ENCODE assay signal across 9 cellular contexts in genomic region chr6:117600008-117600743, GRCh38. TPM values are rescaled to one million over a fixed set of nuclear protein-coding genes. Genes with fewer than 3 reads are reported as not detected.
DNase-seq lines count a peak whose midpoint lies in the region; ATAC-seq and TF ChIP-seq lines count a peak whose summit lies in the region.
"Had no signal": no experiment of that assay in that cellular context is flagged by ENCODE, and none has a peak within 500 bp of the region (broad histone marks: within the 10 kb centered on the region; RNA-seq: fewer than 3 reads in every experiment).

No MANE protein-coding gene starts in this region.

- H3K9ac ChIP-seq in IMR-90 (ENCODE audit: low read depth, low read length) = no peak overlapping the region

- peak overlapping the region; percentile 8; the same call in 1 of the 2 replicates for H3K23ac ChIP-seq in IMR-90 (ENCODE audit: low read depth, low read length)

- peak in 1 of 3 donors; percentile 29 for DNase-seq in CD4-positive, CD25-positive, alpha-beta regulatory T cell
- DNase-seq in IMR-90 = peak; percentile 24
- no peak for DNase-seq in activated T-helper 1 cell treated with anti-CD3 and anti-CD28 coated beads, Interleukin-12 subunit alpha, Interleukin-12 subunit beta, Interleukin-2, Interleukin-4 antibody, amounts not matched to agents 30 ng/mL and 10 ng/mL and 1 ng/mL, durations not matched to agents 14 hours and 24 hours and 36 hours (ENCODE audit: low spot score)
- DNase-seq in mesothelial cell of epicardium (ENCODE audit: low spot score in 2 of 2, unreplicated experiment in 2 of 2) = no peak
- DNase-seq in HT-29 (ENCODE audit: low spot score) = no peak
- DNase-seq in KG1 (lab: John Stamatoyannopoulos, UW) = no peak
- DNase-seq: stimulated activated naive CD4-positive, alpha-beta T cell had no signal

- no peak overlapping the region for H4K8ac ChIP-seq in IMR-90 (ENCODE audit: low read depth in 2 of 2, low read length in 2 of 2)

- dilution Hi-C loops in IMR-90 (cut with HindIII; ENCODE audit: low sequenced_read_pairs, unreplicated experiment) = no loop called here

- peaks cover 19% of the 10 kb centered on the region; the same call in 1 of the 2 replicates for H4K20me1 ChIP-seq in IMR-90 (ENCODE audit: insufficient read depth, low read length)

- H3K36me3 Mint-ChIP-seq in CD4-positive, CD25-positive, alpha-beta regulatory T cell = peaks cover 21% of the 10 kb centered on the region
- peaks cover 48% of the 10 kb centered on the region for H3K36me3 Mint-ChIP-seq in activated T-helper 1 cell treated with anti-CD3 and anti-CD28 coated beads, Interleukin-12 subunit alpha, Interleukin-12 subunit beta, Interleukin-2, Interleukin-4 antibody, amounts not matched to agents 30 ng/mL and 10 ng/mL and 1 ng/mL, durations not matched to agents 14 hours and 24 hours and 36 hours (ENCODE audit: low read depth)
- peaks cover 30% of the 10 kb centered on the region for H3K36me3 Mint-ChIP-seq in mesothelial cell of epicardium

- CTCF ChIA-PET in IMR-90 (lab: Yijun Ruan, JAX) = interaction anchor here (0.6 to 1.4 kb wide), 2 partner anchors 19 to 200 kb away, joined by 3 to 5 read pairs; no protein-coding TSS in a partner anchor

- H3K18ac ChIP-seq in IMR-90 (ENCODE audit: low read depth, low read length) = no peak overlapping the region

- H2AK9ac ChIP-seq in IMR-90 (replicated peaks; ENCODE audit: low read depth, low read length, poor library complexity) = no peak overlapping the region

- ATAC-seq in CD4-positive, CD25-positive, alpha-beta regulatory T cell (ENCODE audit: low read depth in 2 of 2) = no peak
- ATAC-seq in IMR-90 (ENCODE audit: low read depth) (no peak), HG03378 (IDR thresholded peaks at IDR 0.05; ENCODE audit: unreplicated experiment) (no peak), HG03354 (IDR thresholded peaks at IDR 0.05; ENCODE audit: poor library complexity, severe bottlenecking, unreplicated experiment) (no peak)

- H4K5ac ChIP-seq in IMR-90 (ENCODE audit: low read depth, low read length) = no peak overlapping the region

- BruUV-seq in IMR-90 (replicated peaks; lab: Mats Ljungman, UMichigan) = no TSS peak

- no peaks in the 10 kb centered on the region for H3K27me3 ChIP-seq in CD4-positive, CD25-positive, alpha-beta regulatory T cell (ENCODE audit: control insufficient read depth, insufficient read depth, low read length)
- H3K27me3 ChIP-seq in IMR-90 (ENCODE audit: control insufficient read depth, insufficient read depth, low read length) = no peaks in the 10 kb centered on the region

- H3K4ac ChIP-seq in IMR-90 (ENCODE audit: low read depth, low read length) = no peak overlapping the region

- no peak overlapping the region for H2BK20ac ChIP-seq in IMR-90 (ENCODE audit: low read depth, low read length)

- H3K56ac ChIP-seq in IMR-90 (ENCODE audit: extremely low read depth, insufficient read depth, low read length) = no peak overlapping the region

- TF ChIP-seq CTCF in IMR-90 (conservative IDR thresholded peaks at IDR 0.05; ENCODE audit: low read depth, low read length) (no peak), mesothelial cell of epicardium (IDR thresholded peaks at IDR 0.05; ENCODE audit: unreplicated experiment) (no peak)

- WGBS in IMR-90 (ENCODE audit: extremely low coverage in 2 of 2, insufficient read length in 1 of 2), 2 experiments = no CpG with 5 or more reads among the region's 6 CpGs

- H3K9me3 ChIP-seq in CD4-positive, CD25-positive, alpha-beta regulatory T cell (ENCODE audit: control insufficient read depth in 2 of 2, low read length in 2 of 2) = no peaks in the 10 kb centered on the region
- H3K9me3 ChIP-seq in IMR-90 (ENCODE audit: control insufficient read depth, insufficient read depth, low read length) = no peaks in the 10 kb centered on the region

- peak overlapping the region; percentile 96 for H3K4me3 ChIP-seq in CD4-positive, CD25-positive, alpha-beta regulatory T cell (ENCODE audit: low read depth, low read length)
- H3K4me3 ChIP-seq in IMR-90 (ENCODE audit: insufficient read depth, low read depth, low read length) = peak overlapping the region; percentile 17; the same call in 1 of the 2 replicates

- peaks cover 21 to 61% (median 40%) of the 10 kb centered on the region in 4 donors for H3K4me1 Mint-ChIP-seq in CD4-positive, CD25-positive, alpha-beta regulatory T cell
- peaks cover 50% of the 10 kb centered on the region for H3K4me1 Mint-ChIP-seq in activated T-helper 1 cell treated with anti-CD3 and anti-CD28 coated beads, Interleukin-12 subunit alpha, Interleukin-12 subunit beta, Interleukin-2, Interleukin-4 antibody, amounts not matched to agents 30 ng/mL and 10 ng/mL and 1 ng/mL, durations not matched to agents 14 hours and 24 hours and 36 hours (ENCODE audit: low read depth)
- peaks cover 29% of the 10 kb centered on the region for H3K4me1 Mint-ChIP-seq in mesothelial cell of epicardium

- TF ChIP-seq POLR2A in IMR-90 (IDR thresholded peaks at IDR 0.05; ENCODE audit: low read depth, low read length) = no peak

- H3K14ac ChIP-seq in IMR-90 (replicated peaks; ENCODE audit: low read depth, low read length) = no peak overlapping the region

- POLR2A ChIA-PET in IMR-90 (lab: Charles Lee; ENCODE audit: unreplicated experiment) = interaction anchor here (0.6 kb wide), 1 partner anchor 776 kb away, joined by 5 read pairs; no protein-coding TSS in a partner anchor

- in situ Hi-C loops in IMR-90 (cut with MboI; ENCODE audit: low sequenced_read_pairs) = loop anchor here (5.0 kb wide), 2 partner anchors 153 to 253 kb away; no protein-coding TSS in a partner anchor

- H2BK120ac ChIP-seq in IMR-90 (ENCODE audit: low read depth, low read length) = no peak overlapping the region

- H3K27ac ChIP-seq in CD4-positive, CD25-positive, alpha-beta regulatory T cell (ENCODE audit: insufficient read depth, low read length, poor library complexity, severe bottlenecking) = no peak overlapping the region
- no peak overlapping the region for H3K27ac ChIP-seq in IMR-90 (ENCODE audit: insufficient read depth, low read length)

- H3K4me1 ChIP-seq in CD4-positive, CD25-positive, alpha-beta regulatory T cell (ENCODE audit: control insufficient read depth, insufficient read depth, low read length, poor library complexity, severe bottlenecking) = peaks cover 36% of the 10 kb centered on the region
- H3K4me1 ChIP-seq in IMR-90 (ENCODE audit: control insufficient read depth, insufficient read depth, low read length) = 0 out of 2 replicates have a peak, but pooled peaks cover 2% of the 10 kb centered on the region

- peaks cover 10% of the 10 kb centered on the region for H3K36me3 ChIP-seq in CD4-positive, CD25-positive, alpha-beta regulatory T cell (ENCODE audit: control insufficient read depth, insufficient read depth, low read length)
- peaks cover 8% of the 10 kb centered on the region for H3K36me3 ChIP-seq in IMR-90 (ENCODE audit: control insufficient read depth, insufficient read depth, low read length)

- H3K27me3 Mint-ChIP-seq in CD4-positive, CD25-positive, alpha-beta regulatory T cell = peaks cover under 1% of the 10 kb centered on the region
- no peaks in the 10 kb centered on the region for H3K27me3 Mint-ChIP-seq in activated T-helper 1 cell treated with anti-CD3 and anti-CD28 coated beads, Interleukin-12 subunit alpha, Interleukin-12 subunit beta, Interleukin-2, Interleukin-4 antibody, amounts not matched to agents 30 ng/mL and 10 ng/mL and 1 ng/mL, durations not matched to agents 14 hours and 24 hours and 36 hours (ENCODE audit: insufficient read depth)
- H3K27me3 Mint-ChIP-seq in mesothelial cell of epicardium (ENCODE audit: low read depth) = no peaks in the 10 kb centered on the region

- peaks cover 0 to 6% (median 0%) of the 10 kb centered on the region in 7 donors for H3K9me3 Mint-ChIP-seq in CD4-positive, CD25-positive, alpha-beta regulatory T cell
- H3K9me3 Mint-ChIP-seq in activated T-helper 1 cell treated with anti-CD3 and anti-CD28 coated beads, Interleukin-12 subunit alpha, Interleukin-12 subunit beta, Interleukin-2, Interleukin-4 antibody, amounts not matched to agents 30 ng/mL and 10 ng/mL and 1 ng/mL, durations not matched to agents 14 hours and 24 hours and 36 hours = peaks cover 30% of the 10 kb centered on the region
- peaks cover 23% of the 10 kb centered on the region for H3K9me3 Mint-ChIP-seq in mesothelial cell of epicardium

- H3K4me3 Mint-ChIP-seq in CD4-positive, CD25-positive, alpha-beta regulatory T cell = peak overlapping the region; percentile 82 to 99 (median 96)
- peak overlapping the region; percentile 99 for H3K4me3 Mint-ChIP-seq in activated T-helper 1 cell treated with anti-CD3 and anti-CD28 coated beads, Interleukin-12 subunit alpha, Interleukin-12 subunit beta, Interleukin-2, Interleukin-4 antibody, amounts not matched to agents 30 ng/mL and 10 ng/mL and 1 ng/mL, durations not matched to agents 14 hours and 24 hours and 36 hours
- H3K4me3 Mint-ChIP-seq in mesothelial cell of epicardium = peak overlapping the region; percentile 99

- H4K91ac ChIP-seq in IMR-90 (ENCODE audit: insufficient read depth, low read depth, low read length) = no peak overlapping the region

- H2BK5ac ChIP-seq in IMR-90 (ENCODE audit: low read depth, low read length, poor library complexity, severe bottlenecking) = no peak overlapping the region

- H2AFZ ChIP-seq in IMR-90 (replicated peaks; ENCODE audit: low read length, poor library complexity) = no peak overlapping the region

- peaks cover 3 to 28% of the 10 kb centered on the region in 2 experiments for H3K79me1 ChIP-seq in IMR-90 (ENCODE audit: low read depth in 1 of 2, low read length in 2 of 2)

- intact Hi-C loops in IMR-90 (cut with micrococcal nuclease) = loop anchor here (5.0 to 10.0 kb wide), 2 partner anchors 232 to 625 kb away; no protein-coding TSS in a partner anchor
- intact Hi-C loops in activated T-helper 1 cell treated with anti-CD3 and anti-CD28 coated beads, Interleukin-12 subunit alpha, Interleukin-12 subunit beta, Interleukin-2, Interleukin-4 antibody, amounts not matched to agents 30 ng/mL and 10 ng/mL and 1 ng/mL, durations not matched to agents 14 hours and 24 hours and 36 hours (cut with micrococcal nuclease) = loop anchor here (2.0 to 10.0 kb wide), 6 partner anchors 15 to 1747 kb away; partner anchors contain the start of genes KPNA5, MAN1A1, TSPYL4 and ZUP1

- no peak overlapping the region for H2AK5ac ChIP-seq in IMR-90 (ENCODE audit: low read depth, low read length)

- no peak for TF ChIP-seq RAD21 in IMR-90 (IDR thresholded peaks at IDR 0.05; ENCODE audit: low read length)

- no peaks in the 10 kb centered on the region; the same call in 1 of the 2 replicates for H3K9me1 ChIP-seq in IMR-90 (ENCODE audit: insufficient read depth, low read length)

- peak overlapping the region; percentile 94 for H3K4me2 ChIP-seq in IMR-90 (ENCODE audit: low read depth, low read length)

- no peak overlapping the region for H3K27ac Mint-ChIP-seq in CD4-positive, CD25-positive, alpha-beta regulatory T cell
- no peak overlapping the region for H3K27ac Mint-ChIP-seq in activated T-helper 1 cell treated with anti-CD3 and anti-CD28 coated beads, Interleukin-12 subunit alpha, Interleukin-12 subunit beta, Interleukin-2, Interleukin-4 antibody, amounts not matched to agents 30 ng/mL and 10 ng/mL and 1 ng/mL, durations not matched to agents 14 hours and 24 hours and 36 hours
- H3K27ac Mint-ChIP-seq in mesothelial cell of epicardium = no peak overlapping the region

- H2BK15ac ChIP-seq in IMR-90 (ENCODE audit: low read depth, low read length) = no peak overlapping the region

RNA-seq across cellular contexts. Expression of gene GOPC, which starts 2.1 kb away (rescaled TPM):
- total RNA-seq in CD4-positive, CD25-positive, alpha-beta regulatory T cell = 20.2 TPM
- 10 to 100 TPM; 13.0 to 15.4 (median 13.9) TPM for polyA plus RNA-seq in CD4-positive, CD25-positive, alpha-beta regulatory T cell
- total RNA-seq in IMR-90 (2012; rRNA removed) (23.8 and 50.3 TPM in 2 replicates), mesothelial cell of epicardium (46.1 to 47.3 TPM (median 47.0 TPM) in 3 replicates)
- polyA plus RNA-seq in IMR-90 (2012; rRNA removed) = 18.6 and 23.4 TPM in 2 replicates
- 5.3 and 7.8 TPM in 2 replicates for polyA plus RNA-seq in IMR-90 (2012; cell fraction: cytosol; rRNA removed)
- 7.5 and 42.5 TPM in 2 replicates for polyA plus RNA-seq in IMR-90 (2012; cell fraction: nucleus; rRNA removed; ENCODE audit: low replicate concordance)
- 23.6 and 24.3 TPM in 2 replicates for total RNA-seq in activated T-helper 1 cell treated with anti-CD3 and anti-CD28 coated beads, Interleukin-12 subunit alpha, Interleukin-12 subunit beta, Interleukin-2, Interleukin-4 antibody, amounts not matched to agents 30 ng/mL and 10 ng/mL and 1 ng/mL, durations not matched to agents 14 hours and 24 hours and 36 hours
- 8.2 and 9.5 TPM in 2 replicates for total RNA-seq in HT-29 (2014; rRNA removed; shearing (Covaris generic))
